Comparison of ENCODE assay signal across 8 cellular contexts in the genomic region with DNA sequence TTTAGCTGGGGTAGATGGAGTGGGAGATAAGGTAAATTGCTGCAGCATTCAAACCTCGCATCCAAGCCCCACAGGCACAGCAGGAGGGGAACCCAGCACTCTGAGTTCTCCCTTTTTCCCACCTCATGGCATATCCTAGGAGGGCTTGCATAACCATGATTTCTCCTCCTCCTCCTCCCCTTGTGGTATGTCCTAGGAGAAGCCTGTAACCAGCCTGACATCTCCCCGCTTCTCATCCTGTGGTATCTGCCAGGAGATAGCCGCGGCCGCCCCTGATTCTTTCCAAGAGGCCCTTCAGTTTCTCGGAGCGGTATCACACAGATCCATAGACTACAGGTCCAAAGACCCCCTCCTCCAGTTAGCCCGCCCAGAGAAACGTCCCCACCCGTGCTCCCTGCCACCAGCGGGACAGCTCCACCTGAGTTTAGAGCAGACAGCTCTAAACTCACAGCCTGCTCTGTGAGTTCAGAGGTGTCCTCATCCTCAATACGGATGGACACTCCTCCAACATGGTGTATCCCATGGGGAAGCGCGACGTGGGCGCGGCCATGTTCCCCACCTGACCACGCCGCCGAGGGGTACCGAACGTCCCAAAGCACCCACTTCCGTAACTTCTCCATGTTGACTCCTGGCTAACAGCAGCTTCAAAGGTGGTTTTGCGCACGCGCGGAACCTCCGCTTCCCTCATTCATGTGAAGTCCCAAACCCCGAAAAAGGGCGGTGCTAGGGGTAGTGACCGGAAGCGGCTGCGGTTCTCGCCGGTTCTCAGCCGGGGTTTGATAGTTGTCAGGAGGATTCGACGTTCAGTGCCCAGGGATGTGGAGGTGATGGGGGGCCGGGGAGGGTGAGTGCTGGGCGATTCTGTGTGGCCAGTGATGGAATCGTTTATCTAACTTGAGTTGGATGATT. TPM values are rescaled to one million over a fixed set of nuclear protein-coding genes. Genes with fewer than 3 reads are reported as not detected.
DNase-seq lines count a peak whose midpoint lies in the region; ATAC-seq, FAIRE-seq and TF ChIP-seq lines count a peak whose summit lies in the region.

Gene ZNF81, plus strand, starts transcription at position 739 of the 909 bp plus-strand sequence. CDS start 9,366 bp downstream, outside the sequence.

- H4K8ac ChIP-seq in H1 (ENCODE audit: extremely low read depth, insufficient read depth, low read length) (no peak within 1 kb of the TSS; the same call in 1 of the 2 replicates), mesenchymal stem cell (ENCODE audit: low read length) (peak within 1 kb of the TSS; percentile 72)

- H3K18ac ChIP-seq in H1 (ENCODE audit: extremely low read depth, low read length) (peak within 1 kb of the TSS; percentile 78), mesenchymal stem cell (ENCODE audit: low read depth in 1 of 2, low read length in 2 of 2) (peak within 1 kb of the TSS; percentile 70 to 86)

- H4K20me1 ChIP-seq in H1 (replicated peaks in 1 of 2; ENCODE audit: control insufficient read depth in 1 of 2, insufficient read depth in 2 of 2, low read length in 2 of 2), result no peaks in the 10 kb centered on the region

- H3K4me3 ChIP-seq in H1 (ENCODE audit: extremely low read depth in 1 of 4, insufficient read depth in 2 of 4, low read depth in 3 of 4, low read length in 4 of 4) (peak within 1 kb of the TSS; percentile 48 to 80 (median 68)), mesenchymal stem cell (ENCODE audit: insufficient read depth in 1 of 2, low read depth in 1 of 2, low read length in 2 of 2) (peak within 1 kb of the TSS; percentile 72 to 85)

- TF ChIP-seq CTCF in H1 (IDR thresholded peaks at IDR 0.05; ENCODE audit: control extremely low read depth in 1 of 3, insufficient read depth in 1 of 3, low read depth in 1 of 3, low read length in 3 of 3), result no peak

- WGBS in H1 (ENCODE audit: extremely low coverage in 1 of 2, insufficient coverage in 1 of 2, insufficient read length in 1 of 2, insufficient replicate concordance in 2 of 2, low coverage in 1 of 2, low lambda C conversion rate in 2 of 2, missing lambda C conversion rate in 1 of 2), 2 experiments, result 1% methylated on average over 26 of the region's 41 CpGs; no CpG with 5 or more reads in 1 of the 2 experiments
- under 1% methylated on average over 34 of the region's 41 CpGs for WGBS in mesenchymal stem cell

- H3K27ac ChIP-seq in H1 (ENCODE audit: low read depth, low read length) (peak within 1 kb of the TSS; percentile 60; the same call in 1 of the 2 replicates), mesenchymal stem cell (ENCODE audit: low read length, poor library complexity, severe bottlenecking) (peak within 1 kb of the TSS; percentile 86)

- H2BK20ac ChIP-seq in H1 (ENCODE audit: low read length), result no peak within 1 kb of the TSS

- H3K4me2 ChIP-seq in H1 (ENCODE audit: insufficient read depth in 1 of 2, low read depth in 2 of 2, low read length in 2 of 2) (peak within 1 kb of the TSS; percentile 64 to 84), mesenchymal stem cell (ENCODE audit: low read length, poor library complexity, severe bottlenecking) (peak within 1 kb of the TSS; percentile 54)

- no peak for TF ChIP-seq EP300 in H1 (IDR thresholded peaks at IDR 0.05; ENCODE audit: borderline replicate concordance in 1 of 2, low read depth in 2 of 2, low read length in 2 of 2)

- H2BK5ac ChIP-seq in H1 (ENCODE audit: low read depth, low read length), result peak within 1 kb of the TSS; percentile 81
- H2BK5ac ChIP-seq in mesenchymal stem cell (ENCODE audit: low read depth, low read length, poor library complexity, severe bottlenecking), result no peak within 1 kb of the TSS

- no peaks in the 10 kb centered on the region for H3K79me1 ChIP-seq in H1 (ENCODE audit: low read depth, low read length)
- H3K79me1 ChIP-seq in mesenchymal stem cell (replicated peaks; ENCODE audit: low read length, poor library complexity, severe bottlenecking), result peaks cover 2% of the 10 kb centered on the region

- no peaks in the 10 kb centered on the region for H3K9me3 ChIP-seq in H1 (ENCODE audit: insufficient read depth in 2 of 2, low read depth in 1 of 2, low read length in 1 of 2)
- H3K9me3 ChIP-seq in mesenchymal stem cell (ENCODE audit: control insufficient read depth, low read length), result no peaks in the 10 kb centered on the region

- H4K5ac ChIP-seq in H1 (ENCODE audit: insufficient read length, low read depth, low read length), result peak within 1 kb of the TSS; percentile 67

- no peaks in the 10 kb centered on the region for H3K27me3 ChIP-seq in H1 (replicated peaks in 1 of 4; ENCODE audit: control insufficient read depth in 3 of 4, extremely low read depth in 1 of 4, insufficient read depth in 3 of 4, low read length in 3 of 4)
- no peaks in the 10 kb centered on the region for H3K27me3 ChIP-seq in mesenchymal stem cell (ENCODE audit: control insufficient read depth in 1 of 2, insufficient read depth in 1 of 2, low read length in 2 of 2)

- H3K79me2 ChIP-seq in H1 (ENCODE audit: control insufficient read depth in 1 of 2, insufficient read depth in 2 of 2, low read length in 2 of 2), result peaks cover 0 to 14% of the 10 kb centered on the region in 2 experiments; a peak in 2 of 4 replicates

- H3K4me3 Mint-ChIP-seq in activated CD8-positive, alpha-beta memory T cell treated with anti-CD3 and anti-CD28 coated beads, Interleukin-2, amount 10 ng/mL, durations not matched to agents 7 days and 5 days, result peak within 1 kb of the TSS; percentile 98

- POLR2A ChIA-PET in H1 (lab: Charles Lee; ENCODE audit: partially characterized antibody), result interaction anchor here (1.1 to 1.2 kb wide), 2 partner anchors 21 to 29 kb away, joined by 4 to 5 read pairs; no protein-coding TSS in a partner anchor

- H3K4ac ChIP-seq in H1 (replicated peaks; ENCODE audit: insufficient read length, low read depth, low read length) (no peak within 1 kb of the TSS), mesenchymal stem cell (ENCODE audit: low read depth in 1 of 2, low read length in 2 of 2) (no peak within 1 kb of the TSS)

- H3K36me3 ChIP-seq in H1 (ENCODE audit: control insufficient read depth in 2 of 4, insufficient read depth in 4 of 4, low read length in 3 of 4) (no peaks in the 10 kb centered on the region), mesenchymal stem cell (ENCODE audit: control insufficient read depth in 1 of 2, insufficient read depth in 2 of 2, low read depth in 1 of 2, low read length in 2 of 2) (no peaks in the 10 kb centered on the region)

- H3K56ac ChIP-seq in H1 (replicated peaks; ENCODE audit: insufficient read length, low read depth, low read length), result peak within 1 kb of the TSS; percentile 79

- peak; percentile 60 to 71; a peak in 1 of 3 replicates for TF ChIP-seq POLR2A in H1 (IDR thresholded peaks at IDR 0.05; ENCODE audit: control extremely low read depth in 1 of 2, low read depth in 2 of 2, low read length in 2 of 2)

- H3K4me1 ChIP-seq in H1 (replicated peaks in 1 of 4; ENCODE audit: control insufficient read depth in 3 of 4, insufficient read depth in 4 of 4, low read length in 3 of 4) (peaks cover 0 to 3% (median 0%) of the 10 kb centered on the region in 4 experiments; a peak in 1 of 7 replicates), mesenchymal stem cell (ENCODE audit: control insufficient read depth, insufficient read depth, low read depth, low read length) (peaks cover 2% of the 10 kb centered on the region)

- H3K27me3 Mint-ChIP-seq in activated CD8-positive, alpha-beta memory T cell treated with anti-CD3 and anti-CD28 coated beads, Interleukin-2, amount 10 ng/mL, durations not matched to agents 7 days and 5 days, result no peaks in the 10 kb centered on the region

- H3K9me3 Mint-ChIP-seq in activated CD8-positive, alpha-beta memory T cell treated with anti-CD3 and anti-CD28 coated beads, Interleukin-2, amount 10 ng/mL, durations not matched to agents 7 days and 5 days (ENCODE audit: low read depth), result no peaks in the 10 kb centered on the region

- peaks cover 16% of the 10 kb centered on the region for H3K4me1 Mint-ChIP-seq in activated CD8-positive, alpha-beta memory T cell treated with anti-CD3 and anti-CD28 coated beads, Interleukin-2, amount 10 ng/mL, durations not matched to agents 7 days and 5 days

- peak within 1 kb of the TSS; percentile 84; the same call in 1 of the 2 replicates for H2BK12ac ChIP-seq in H1 (ENCODE audit: low read depth, low read length)
- no peak within 1 kb of the TSS for H2BK12ac ChIP-seq in mesenchymal stem cell (ENCODE audit: low read length in 2 of 2)

- 0 out of 2 replicates have a peak, but pooled peaks cover 2% of the 10 kb centered on the region for H3K23me2 ChIP-seq in H1 (ENCODE audit: low read depth, low read length)

- DNase-seq in Caki2 (ENCODE audit: low read depth), result peak; percentile 93
- DNase-seq in HUDEP-2 (lab: John Stamatoyannopoulos, UW; ENCODE audit: unreplicated experiment in 76 of 76), result peak; percentile 5 to 93 (median 86)
- DNase-seq in NOMO-1 treated with dmso at 0.1 percent for 144 hours (lab: John Stamatoyannopoulos, UW; ENCODE audit: unreplicated experiment), result peak; percentile 71
- peak; percentile 95 for DNase-seq in activated CD8-positive, alpha-beta memory T cell treated with anti-CD3 and anti-CD28 coated beads, Interleukin-2, amount 10 ng/mL, durations not matched to agents 7 days and 5 days
- DNase-seq in H1 (ENCODE audit: low read depth in 1 of 2, low spot score in 2 of 2), result peak; percentile 85 to 92
- peak; percentile 96 for DNase-seq in mesenchymal stem cell
- DNase-seq in stimulated activated CD8-positive, alpha-beta memory T cell treated with anti-CD3 and anti-CD28 coated beads, Interleukin-12 subunit alpha, Interleukin-12 subunit beta, amount 100 ng/mL, for 24 hours (ENCODE audit: extremely low read depth), result peak; percentile 78

- no peak within 1 kb of the TSS for H3K23ac ChIP-seq in H1 (ENCODE audit: insufficient read length)
- no peak within 1 kb of the TSS for H3K23ac ChIP-seq in mesenchymal stem cell (ENCODE audit: low read length in 2 of 2)

- H2BK120ac ChIP-seq in H1 (replicated peaks; ENCODE audit: low read depth, low read length) (no peak within 1 kb of the TSS), mesenchymal stem cell (ENCODE audit: low read depth, low read length) (no peak within 1 kb of the TSS)

- H2AFZ ChIP-seq in H1 (ENCODE audit: low read length), result 0 out of 2 replicates have a peak within 1 kb of the TSS, but pooled peaks have one; percentile 67
- peak within 1 kb of the TSS; percentile 29 for H2AFZ ChIP-seq in mesenchymal stem cell (ENCODE audit: low read depth, low read length)

- H3K9ac ChIP-seq in H1 (replicated peaks in 1 of 4; ENCODE audit: extremely low read depth in 1 of 4, low read depth in 3 of 4, low read length in 3 of 4) (peak within 1 kb of the TSS; percentile 36 to 77 (median 58)), mesenchymal stem cell (ENCODE audit: low read length) (peak within 1 kb of the TSS; percentile 94)

- H2BK15ac ChIP-seq in H1 (ENCODE audit: low read length), result no peak within 1 kb of the TSS
- no peak within 1 kb of the TSS for H2BK15ac ChIP-seq in mesenchymal stem cell (ENCODE audit: low read depth, poor library complexity, severe bottlenecking)

- H3K14ac ChIP-seq in H1 (ENCODE audit: insufficient read length) (no peak within 1 kb of the TSS), mesenchymal stem cell (ENCODE audit: low read length in 2 of 2) (no peak within 1 kb of the TSS)

- in situ Hi-C loops in Caki2 (cut with HindIII; ENCODE audit: low pct_unique_long_range_greater_than_20kb, low sequenced_read_pairs), result no loop called here

- no peak within 1 kb of the TSS for H4K91ac ChIP-seq in H1 (replicated peaks; ENCODE audit: insufficient read length, low read length)
- H4K91ac ChIP-seq in mesenchymal stem cell (ENCODE audit: low read length), result peak within 1 kb of the TSS; percentile 61

- no peak for TF ChIP-seq RAD21 in H1 (IDR thresholded peaks at IDR 0.05 in 1 of 2, conservative IDR thresholded peaks at IDR 0.05 in 1 of 2; ENCODE audit: low read depth in 2 of 2, low read length in 2 of 2)

- H2AK5ac ChIP-seq in H1 (ENCODE audit: low read depth, low read length) (no peak within 1 kb of the TSS), mesenchymal stem cell (ENCODE audit: low read length, severe bottlenecking) (no peak within 1 kb of the TSS)

- H3K27ac Mint-ChIP-seq in activated CD8-positive, alpha-beta memory T cell treated with anti-CD3 and anti-CD28 coated beads, Interleukin-2, amount 10 ng/mL, durations not matched to agents 7 days and 5 days, result peak within 1 kb of the TSS; percentile 95

- CTCF ChIA-PET in activated CD8-positive, alpha-beta memory T cell treated with anti-CD3 and anti-CD28 coated beads, Interleukin-2, amount 10 ng/mL, durations not matched to agents 7 days and 5 days (lab: Charles Lee), result interaction anchor here (1.1 kb wide), 1 partner anchor 190 kb away, joined by 3 read pairs; no protein-coding TSS in a partner anchor
- CTCF ChIA-PET in H1 (lab: Charles Lee; ENCODE audit: partially characterized antibody), result interaction anchor here (0.5 to 3.1 kb wide), 2 partner anchors 30 to 633 kb away, joined by 4 to 9 read pairs; no protein-coding TSS in a partner anchor

- ATAC-seq in GM21390 (IDR thresholded peaks at IDR 0.05; ENCODE audit: unreplicated experiment), result peak; percentile 94
- peak; percentile 97 for ATAC-seq in activated CD8-positive, alpha-beta memory T cell treated with anti-CD3 and anti-CD28 coated beads, Interleukin-2, amount 10 ng/mL, durations not matched to agents 7 days and 5 days

- H3K36me3 Mint-ChIP-seq in activated CD8-positive, alpha-beta memory T cell treated with anti-CD3 and anti-CD28 coated beads, Interleukin-2, amount 10 ng/mL, durations not matched to agents 7 days and 5 days, result peaks cover 3% of the 10 kb centered on the region

- FAIRE-seq in H1 (lab: Jason Lieb, UNC), result peak; percentile 86

RNA-seq across cellular contexts. Expression of gene ZNF81, which starts in this region (rescaled TPM):
- 0.49 and 9.5 TPM in 2 replicates for total RNA-seq in Caki2 (2014; rRNA removed; shearing (Covaris generic); ENCODE audit: low replicate concordance)
- total RNA-seq in activated CD8-positive, alpha-beta memory T cell treated with anti-CD3 and anti-CD28 coated beads, Interleukin-2, amount 10 ng/mL, durations not matched to agents 7 days and 5 days, result 10 to 100 TPM in 1 of 2 experiments, 1 to 10 TPM in 1; 7.5 to 10.0 TPM
- total RNA-seq in H1 (2021; fragmentation: NEBNext Ultra II Directional; extraction: Animal tissue kit (Norgen Biotek cat#: 25700)), result 10.0 and 12.8 TPM in 2 replicates
- 3.4 and 4.6 TPM in 2 replicates for polyA plus RNA-seq in H1 (2011; rRNA removed)
- polyA plus RNA-seq in H1 (2011; cell fraction: cytosol; rRNA removed), result 4.2 TPM
- polyA plus RNA-seq in H1 (2011; cell fraction: nucleus; rRNA removed), result 3.9 TPM
- polyA plus RNA-seq in H1 (2012, experiment 1 of 2), result 4.6 to 5.4 TPM (median 4.8 TPM) in 4 replicates
- 0.16 TPM for polyA plus RNA-seq in H1 (2012, experiment 2 of 2)
- polyA plus RNA-seq in H1 (2013, experiment 1 of 2), result 4.9 TPM
- 5.1 TPM for polyA plus RNA-seq in H1 (2013, experiment 2 of 2)
- 15.7 and 26.3 TPM in 2 replicates for polyA minus RNA-seq in H1 (2011; rRNA and poly(A)+ RNA removed)
- 3.7 TPM for polyA minus RNA-seq in H1 (2011; cell fraction: cytosol; rRNA and poly(A)+ RNA removed)
- polyA minus RNA-seq in H1 (2011; cell fraction: nucleus; rRNA and poly(A)+ RNA removed), result 13.6 TPM
- polyA plus RNA-seq in mesenchymal stem cell (2013, experiment 1 of 2), result 2.8 TPM
- polyA plus RNA-seq in mesenchymal stem cell (2013, experiment 2 of 2), result 3.2 TPM

Comparison
In these comparisons a context has a peak if more than half of its experiments do, and no peak if none do; other contexts are left out.
1. Peak in every context shown above with its lines: DNase-seq, ATAC-seq, H3K4me3 ChIP-seq and H3K27ac ChIP-seq.